8 cellular contexts compared by ENCODE assay signal in the genomic region with DNA sequence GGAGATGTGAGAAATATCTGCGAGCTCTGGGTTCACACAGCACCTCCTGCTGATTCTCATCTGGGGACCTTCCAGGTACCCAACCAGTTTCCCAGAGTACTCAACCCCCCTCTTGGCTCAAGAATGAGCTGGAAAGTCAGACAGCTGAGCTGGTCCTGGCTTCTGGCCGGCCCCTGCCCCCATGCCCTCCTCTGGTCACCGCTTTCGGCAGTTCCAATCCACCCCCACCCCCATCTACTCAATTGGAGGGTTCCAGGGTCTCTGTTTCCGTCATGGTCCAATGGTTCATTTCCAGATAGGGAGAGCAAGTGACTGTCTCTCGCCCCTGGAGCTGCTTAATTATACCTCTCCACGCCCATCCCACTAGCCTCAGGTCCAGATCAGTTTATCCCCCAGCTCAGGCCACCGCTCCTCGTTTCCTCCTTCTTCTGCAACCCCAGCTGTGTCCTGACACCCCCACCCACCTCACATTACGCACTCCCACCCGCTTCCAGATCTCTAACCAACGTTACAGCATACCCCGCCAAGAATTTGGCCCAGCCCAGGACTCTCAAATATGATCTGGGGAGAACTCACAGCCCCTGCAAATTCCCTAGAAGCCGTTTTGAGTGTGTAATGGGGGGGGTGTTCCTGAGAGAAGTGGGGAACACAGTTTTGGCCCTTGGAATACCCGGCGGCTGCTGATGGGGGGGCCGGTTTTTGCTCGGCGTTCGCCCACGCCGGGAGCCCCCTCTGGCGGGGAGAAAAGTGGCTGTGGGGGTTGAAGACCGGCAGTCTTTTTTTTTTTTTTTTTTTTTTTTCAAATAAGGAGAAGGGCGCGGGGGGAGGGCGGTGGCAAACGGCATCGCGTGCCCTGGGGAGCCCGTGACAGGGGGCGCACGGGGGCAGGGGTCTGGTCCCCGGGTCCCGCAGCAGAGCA. TPM values are rescaled to one million over a fixed set of nuclear protein-coding genes. Genes with fewer than 3 reads are reported as not detected.
A peak's percentile ranks its signal among the peaks of the same experiment; 100 is the strongest.
DNase-seq lines count a peak whose midpoint lies in the region; ATAC-seq, FAIRE-seq and TF ChIP-seq lines count a peak whose summit lies in the region.

No MANE protein-coding gene starts in this region.

- no peak overlapping the region for H3K4me3 ChIP-seq in HepG2 (replicated peaks in 1 of 3; ENCODE audit: insufficient read depth in 1 of 3, low read depth in 2 of 3, low read length in 3 of 3)
- no peak overlapping the region for H3K4me3 ChIP-seq in right lobe of liver
- H3K4me3 ChIP-seq in PC-3 (ENCODE audit: low read length), result peak overlapping the region; percentile 62

- FAIRE-seq in HepG2 (lab: Jason Lieb, UNC), result no peak

- H3F3A ChIP-seq in PC-3 (ENCODE audit: low read length, unreplicated experiment), result no peaks in the 10 kb centered on the region

- TF ChIP-seq EP300 in HepG2 (IDR thresholded peaks at IDR 0.05; ENCODE audit: low read depth in 2 of 2, low read length in 2 of 2) (no peak), HepG2 (CRISPR knock-in tag; IDR thresholded peaks at IDR 0.05; ENCODE audit: borderline replicate concordance) (no peak)

- no peaks in the 10 kb centered on the region for H3K79me2 ChIP-seq in HepG2 (ENCODE audit: insufficient read depth, low read length)
- no peaks in the 10 kb centered on the region for H3K79me2 ChIP-seq in PC-3 (ENCODE audit: low read length)

- CTCF ChIA-PET in HepG2 (lab: Yijun Ruan, JAX; ENCODE audit: low intra/inter-chr PET ratio, low total read pairs) (interaction anchor here (3.1 kb wide), 1 partner anchor 14 kb away, joined by 37 read pairs; the partner anchor contains the start of gene CDC37), PC-3 (lab: Charles Lee) (interaction anchor here (0.6 to 1.3 kb wide), 4 partner anchors 12 to 417 kb away, joined by 3 to 14 read pairs (median 6); partner anchors contain the start of gene CDC37)

- H2AFZ ChIP-seq in HepG2 (ENCODE audit: low read length) (no peak overlapping the region), PC-3 (ENCODE audit: low read length) (no peak overlapping the region)

- TF ChIP-seq POLR2A in HepG2 (IDR thresholded peaks at IDR 0.05; ENCODE audit: insufficient read depth in 1 of 2, low read depth in 2 of 2, low read length in 2 of 2) (no peak), right lobe of liver (IDR thresholded peaks at IDR 0.05) (no peak)

- H3K9ac ChIP-seq in HepG2 (ENCODE audit: insufficient read depth, low read depth, low read length) (no peak overlapping the region), PC-3 (ENCODE audit: low read length) (no peak overlapping the region)

- ATAC-seq in HepG2 (no peak), right lobe of liver (no peak), PC-3 (0 out of 2 replicates have a peak, but pooled peaks have one; percentile 3), HG02852 (IDR thresholded peaks at IDR 0.05; ENCODE audit: unreplicated experiment) (no peak), GM21723 (IDR thresholded peaks at IDR 0.05; ENCODE audit: unreplicated experiment) (no peak)

- BruUV-seq in HepG2 (replicated peaks; lab: Mats Ljungman, UMichigan) (no TSS peak), PC-3 (replicated peaks; lab: Mats Ljungman, UMichigan) (no TSS peak)

- in situ Hi-C loops in HepG2 (cut with HindIII; ENCODE audit: extremely low pct_ligation_motif_present, low pct_unique_long_range_greater_than_20kb), result no loop called here

- POLR2A ChIA-PET in HepG2 (lab: Yijun Ruan, JAX), result interaction anchor here (1.0 to 1.2 kb wide), 2 partner anchors 15 to 148 kb away, joined by 3 read pairs; partner anchors contain the start of genes CDC37 and ICAM1
- POLR2A ChIA-PET in PC-3 (lab: Charles Lee; ENCODE audit: unreplicated experiment), result no interaction called here

- intact Hi-C loops in HepG2 (cut with micrococcal nuclease; ENCODE audit: unreplicated experiment), result no loop called here
- intact Hi-C loops in right lobe of liver (cut with DNase I), result no loop called here
- intact Hi-C loops in PC-3 (cut with micrococcal nuclease), result no loop called here

- peaks cover 18 to 56% of the 10 kb centered on the region in 2 experiments for H3K27me3 ChIP-seq in HepG2 (ENCODE audit: control insufficient read depth in 1 of 2, insufficient read depth in 2 of 2, low read length in 2 of 2)
- H3K27me3 ChIP-seq in right lobe of liver, result peaks cover 0 to 21% of the 10 kb centered on the region in 2 donors
- peaks cover 53% of the 10 kb centered on the region for H3K27me3 ChIP-seq in PC-3 (ENCODE audit: low read length)

- H3K36me3 ChIP-seq in HepG2 (replicated peaks in 1 of 2; ENCODE audit: control insufficient read depth in 1 of 2, insufficient read depth in 2 of 2, low read length in 2 of 2) (no peaks in the 10 kb centered on the region), right lobe of liver (no peaks in the 10 kb centered on the region), PC-3 (ENCODE audit: low read depth, low read length) (no peaks in the 10 kb centered on the region)

- no peak overlapping the region for H3K27ac ChIP-seq in HepG2 (ENCODE audit: extremely low read length, insufficient read depth, low read length)
- H3K27ac ChIP-seq in right lobe of liver, result no peak overlapping the region
- H3K27ac ChIP-seq in PC-3 (ENCODE audit: low read length), result no peak overlapping the region

- DNase-seq in HepG2 (ENCODE audit: low spot score) (no peak), right lobe of liver (no peak), PC-3 (no peak), epidermal melanocyte (ENCODE audit: insufficient read length, low spot score) (peak; percentile 15), NOMO-1 (lab: John Stamatoyannopoulos, UW; ENCODE audit: unreplicated experiment in 2 of 2) (no peak), AG08395 (ENCODE audit: low spot score) (no peak)

- H3K4me2 ChIP-seq in HepG2 (ENCODE audit: low read depth, low read length), result no peak overlapping the region
- peak overlapping the region; percentile 86 for H3K4me2 ChIP-seq in PC-3 (ENCODE audit: low read length)

- no peaks in the 10 kb centered on the region; the same call in 1 of the 2 replicates for H4K20me1 ChIP-seq in HepG2 (ENCODE audit: insufficient read depth, low read length)
- H4K20me1 ChIP-seq in PC-3 (ENCODE audit: low read length), result no peaks in the 10 kb centered on the region

- H3K9me2 ChIP-seq in PC-3 (replicated peaks; ENCODE audit: low read length), result no peaks in the 10 kb centered on the region

- H3K9me3 ChIP-seq in HepG2 (ENCODE audit: low read length) (peaks cover 4% of the 10 kb centered on the region; the same call in 1 of the 2 replicates), right lobe of liver (no peaks in the 10 kb centered on the region), PC-3 (ENCODE audit: low read length) (no peaks in the 10 kb centered on the region)

- H3K4me1 ChIP-seq in HepG2 (ENCODE audit: insufficient read depth, low read length) (peaks cover 39% of the 10 kb centered on the region), right lobe of liver (peaks cover 0 to 22% (median 0%) of the 10 kb centered on the region in 4 donors), PC-3 (ENCODE audit: insufficient read depth, low read length) (peaks cover 28% of the 10 kb centered on the region)

- TF ChIP-seq RAD21 in HepG2 (CRISPR knock-in tag; IDR thresholded peaks at IDR 0.05), result no peak

- TF ChIP-seq CTCF in HepG2 (CRISPR knock-in tag; IDR thresholded peaks at IDR 0.05) (no peak), right lobe of liver (IDR thresholded peaks at IDR 0.05) (no peak), PC-3 (conservative IDR thresholded peaks at IDR 0.05; ENCODE audit: low read depth, low read length) (no peak; the same call in 1 of the 2 replicates)

- WGBS in HepG2 (ENCODE audit: low lambda C conversion rate), result 8% methylated on average over 35 of the region's 35 CpGs
- WGBS in right lobe of liver (ENCODE audit: insufficient coverage, low coverage, low lambda C conversion rate, missing lambda C conversion rate), result 4% methylated on average over 23 of the region's 35 CpGs

RNA-seq across cellular contexts. Expression of gene PDE4A, which starts 1.8 kb away (rescaled TPM):
- total RNA-seq in HepG2 (2016; rRNA removed; fragmentation: Illumina TruSeq; extraction: Trizol) (1.1 TPM in 2 replicates), right lobe of liver (1 to 10 TPM; 1.2 to 5.8 (median 2.7) TPM), PC-3 (2014; rRNA removed) (2.8 and 3.1 TPM in 2 replicates)
- 1.5 and 1.6 TPM in 2 replicates for total RNA-seq in HepG2 (2016; cell fraction: cytosol; rRNA removed; fragmentation: Illumina TruSeq; extraction: Trizol; ENCODE audit: low read depth)
- total RNA-seq in HepG2 (2016; cell fraction: insoluble cytoplasmic fraction; rRNA removed; fragmentation: Illumina TruSeq; extraction: Trizol), result 0.89 and 1.2 TPM in 2 replicates
- total RNA-seq in HepG2 (2016; cell fraction: membrane; rRNA removed; fragmentation: Illumina TruSeq; extraction: Trizol), result 3.6 and 3.7 TPM in 2 replicates
- total RNA-seq in HepG2 (2016; cell fraction: nucleus; rRNA removed; fragmentation: Illumina TruSeq; extraction: Trizol), result 1.3 and 1.5 TPM in 2 replicates
- polyA plus RNA-seq in HepG2 (2011; rRNA removed), result 4.1 TPM in 2 replicates
- 3.5 and 3.8 TPM in 2 replicates for polyA plus RNA-seq in HepG2 (2011; cell fraction: cytosol; rRNA removed)
- 9.1 and 10.2 TPM in 2 replicates for polyA plus RNA-seq in HepG2 (2011; cell fraction: nucleus; rRNA removed)
- 5.1 and 5.7 TPM in 2 replicates for polyA plus RNA-seq in HepG2 (2012)
- polyA plus RNA-seq in HepG2 (2016; cell fraction: cytosol; fragmentation: Illumina TruSeq; extraction: Trizol; ENCODE audit: low read depth), result 3.3 and 3.8 TPM in 2 replicates
- polyA plus RNA-seq in HepG2 (2016; cell fraction: insoluble cytoplasmic fraction; fragmentation: Illumina TruSeq; extraction: Trizol; ENCODE audit: low read depth), result 2.8 and 3.6 TPM in 2 replicates
- 6.6 and 7.6 TPM in 2 replicates for polyA plus RNA-seq in HepG2 (2016; cell fraction: membrane; fragmentation: Illumina TruSeq; extraction: Trizol; ENCODE audit: low read depth)
- polyA plus RNA-seq in HepG2 (2016; cell fraction: nucleus; fragmentation: Illumina TruSeq; extraction: Trizol; ENCODE audit: insufficient read depth, low read depth), result 5.9 and 7.4 TPM in 2 replicates
- polyA minus RNA-seq in HepG2 (2011; rRNA and poly(A)+ RNA removed; ENCODE audit: low replicate concordance), result 1.0 and 6.6 TPM in 2 replicates
- polyA minus RNA-seq in HepG2 (2011; cell fraction: cytosol; rRNA and poly(A)+ RNA removed), result 3.9 and 5.0 TPM in 2 replicates
- polyA minus RNA-seq in HepG2 (2011; cell fraction: nucleus; rRNA and poly(A)+ RNA removed), result 2.6 and 2.9 TPM in 2 replicates

RNA-seq across cellular contexts. Expression of gene CDC37, which starts 15.2 kb away (rescaled TPM):
- 134 and 158 TPM in 2 replicates for total RNA-seq in HepG2 (2016; rRNA removed; fragmentation: Illumina TruSeq; extraction: Trizol)
- total RNA-seq in HepG2 (2016; cell fraction: cytosol; rRNA removed; fragmentation: Illumina TruSeq; extraction: Trizol; ENCODE audit: low read depth), result 36.6 and 36.7 TPM in 2 replicates
- 125 and 171 TPM in 2 replicates for total RNA-seq in HepG2 (2016; cell fraction: insoluble cytoplasmic fraction; rRNA removed; fragmentation: Illumina TruSeq; extraction: Trizol)
- 51.9 and 53.0 TPM in 2 replicates for total RNA-seq in HepG2 (2016; cell fraction: membrane; rRNA removed; fragmentation: Illumina TruSeq; extraction: Trizol)
- total RNA-seq in HepG2 (2016; cell fraction: nucleus; rRNA removed; fragmentation: Illumina TruSeq; extraction: Trizol), result 80.1 and 80.2 TPM in 2 replicates
- polyA plus RNA-seq in HepG2 (2011; rRNA removed), result 177 and 191 TPM in 2 replicates
- 157 and 211 TPM in 2 replicates for polyA plus RNA-seq in HepG2 (2011; cell fraction: cytosol; rRNA removed)
- 522 and 527 TPM in 2 replicates for polyA plus RNA-seq in HepG2 (2011; cell fraction: nucleus; rRNA removed)
- polyA plus RNA-seq in HepG2 (2012), result 89.1 and 94.9 TPM in 2 replicates
- polyA plus RNA-seq in HepG2 (2016; cell fraction: cytosol; fragmentation: Illumina TruSeq; extraction: Trizol; ENCODE audit: low read depth), result 39.2 and 43.2 TPM in 2 replicates
- polyA plus RNA-seq in HepG2 (2016; cell fraction: insoluble cytoplasmic fraction; fragmentation: Illumina TruSeq; extraction: Trizol; ENCODE audit: low read depth), result 161 and 171 TPM in 2 replicates
- 52.6 and 54.0 TPM in 2 replicates for polyA plus RNA-seq in HepG2 (2016; cell fraction: membrane; fragmentation: Illumina TruSeq; extraction: Trizol; ENCODE audit: low read depth)
- polyA plus RNA-seq in HepG2 (2016; cell fraction: nucleus; fragmentation: Illumina TruSeq; extraction: Trizol; ENCODE audit: insufficient read depth, low read depth), result 240 and 249 TPM in 2 replicates
- polyA minus RNA-seq in HepG2 (2011; rRNA and poly(A)+ RNA removed; ENCODE audit: low replicate concordance), result 90.9 and 144 TPM in 2 replicates
- polyA minus RNA-seq in HepG2 (2011; cell fraction: cytosol; rRNA and poly(A)+ RNA removed), result 42.3 and 52.9 TPM in 2 replicates
- 38.0 and 40.4 TPM in 2 replicates for polyA minus RNA-seq in HepG2 (2011; cell fraction: nucleus; rRNA and poly(A)+ RNA removed)
- 10 to 100 TPM; 39.6 to 74.9 (median 50.1) TPM for total RNA-seq in right lobe of liver
- total RNA-seq in PC-3 (2014; rRNA removed), result 560 and 709 TPM in 2 replicates

RNA-seq across cellular contexts. Expression of gene TYK2, which starts 38.2 kb away (rescaled TPM):
- 39.9 and 60.1 TPM in 2 replicates for total RNA-seq in HepG2 (2016; rRNA removed; fragmentation: Illumina TruSeq; extraction: Trizol)
- total RNA-seq in HepG2 (2016; cell fraction: cytosol; rRNA removed; fragmentation: Illumina TruSeq; extraction: Trizol; ENCODE audit: low read depth), result 18.1 and 22.9 TPM in 2 replicates
- 32.6 and 70.2 TPM in 2 replicates for total RNA-seq in HepG2 (2016; cell fraction: insoluble cytoplasmic fraction; rRNA removed; fragmentation: Illumina TruSeq; extraction: Trizol)
- 32.1 and 33.4 TPM in 2 replicates for total RNA-seq in HepG2 (2016; cell fraction: membrane; rRNA removed; fragmentation: Illumina TruSeq; extraction: Trizol)
- 63.1 and 76.4 TPM in 2 replicates for total RNA-seq in HepG2 (2016; cell fraction: nucleus; rRNA removed; fragmentation: Illumina TruSeq; extraction: Trizol)
- 38.8 and 40.8 TPM in 2 replicates for polyA plus RNA-seq in HepG2 (2011; rRNA removed)
- 14.9 and 22.3 TPM in 2 replicates for polyA plus RNA-seq in HepG2 (2011; cell fraction: cytosol; rRNA removed)
- 283 and 302 TPM in 2 replicates for polyA plus RNA-seq in HepG2 (2011; cell fraction: nucleus; rRNA removed)
- 37.3 and 46.8 TPM in 2 replicates for polyA plus RNA-seq in HepG2 (2012)
- 14.0 and 16.4 TPM in 2 replicates for polyA plus RNA-seq in HepG2 (2016; cell fraction: cytosol; fragmentation: Illumina TruSeq; extraction: Trizol; ENCODE audit: low read depth)
- polyA plus RNA-seq in HepG2 (2016; cell fraction: insoluble cytoplasmic fraction; fragmentation: Illumina TruSeq; extraction: Trizol; ENCODE audit: low read depth), result 50.3 and 62.5 TPM in 2 replicates
- 32.6 and 34.8 TPM in 2 replicates for polyA plus RNA-seq in HepG2 (2016; cell fraction: membrane; fragmentation: Illumina TruSeq; extraction: Trizol; ENCODE audit: low read depth)
- polyA plus RNA-seq in HepG2 (2016; cell fraction: nucleus; fragmentation: Illumina TruSeq; extraction: Trizol; ENCODE audit: insufficient read depth, low read depth), result 231 and 244 TPM in 2 replicates
- polyA minus RNA-seq in HepG2 (2011; rRNA and poly(A)+ RNA removed; ENCODE audit: low replicate concordance), result 53.7 and 73.5 TPM in 2 replicates
- 20.7 and 22.3 TPM in 2 replicates for polyA minus RNA-seq in HepG2 (2011; cell fraction: cytosol; rRNA and poly(A)+ RNA removed)
- 30.0 and 34.8 TPM in 2 replicates for polyA minus RNA-seq in HepG2 (2011; cell fraction: nucleus; rRNA and poly(A)+ RNA removed)
- total RNA-seq in right lobe of liver, result 100 to 1,000 TPM in 1 of 6 experiments, 10 to 100 TPM in 5; 63.9 to 106 (median 72.9) TPM
- 177 and 201 TPM in 2 replicates for total RNA-seq in PC-3 (2014; rRNA removed)
